Comparison of ENCODE assay signal across 17 cellular contexts in genomic region chrX:132744470-132744869, GRCh38.
DNase-seq lines count a peak whose midpoint lies in the region; ATAC-seq, FAIRE-seq and TF ChIP-seq lines count a peak whose summit lies in the region.
"Had no signal": no experiment of that assay in that cellular context is flagged by ENCODE, and none has a peak within 500 bp of the region (broad histone marks: within the 10 kb centered on the region; RNA-seq: fewer than 3 reads in every experiment).

No MANE protein-coding gene starts in this region.

- no peaks in the 10 kb centered on the region for H4K20me1 ChIP-seq in GM12878 (ENCODE audit: control insufficient read depth, insufficient read depth)

- POLR2A ChIA-PET in HEK293T (lab: Yijun Ruan, JAX) = no interaction called here
- POLR2A ChIA-PET in GM12878 (lab: Charles Lee) = no interaction called here
- POLR2A ChIA-PET in A673 (lab: Charles Lee; ENCODE audit: low non-redundant PET) = no interaction called here

- intact Hi-C loops in GM12878 (cut with micrococcal nuclease; ENCODE audit: unreplicated experiment) (loop anchor here (5.0 kb wide), 1 partner anchor 428 kb away; no protein-coding TSS in a partner anchor), A673 (cut with micrococcal nuclease; ENCODE audit: unreplicated experiment) (loop anchor here (5.0 to 10.0 kb wide), 2 partner anchors 230 to 428 kb away; no protein-coding TSS in a partner anchor), esophagus squamous epithelium (cut with DNase I) (no loop called here)

- no peak overlapping the region for H3K27ac Mint-ChIP-seq in activated T-cell treated with anti-CD3 and anti-CD28 coated beads, Interleukin-2, amount 50 U/mL, for 72 hours
- no peak overlapping the region for H3K27ac Mint-ChIP-seq in stimulated activated effector memory CD8-positive, alpha-beta T cell treated with anti-CD3 and anti-CD28 coated beads, Interleukin-12 subunit alpha, Interleukin-12 subunit beta, amount 100 ng/mL, for 72 hours
- H3K27ac Mint-ChIP-seq: CD4-positive, alpha-beta memory T cell; H9 had no signal

- ATAC-seq in activated T-cell treated with anti-CD3 and anti-CD28 coated beads, Interleukin-2, amount 50 U/mL, for 72 hours (replicated peaks in 1 of 2) = peak; percentile 53 to 69
- ATAC-seq in GM12878 (no peak; the same call in 1 of the 3 replicates), GM18505 (IDR thresholded peaks at IDR 0.05; ENCODE audit: unreplicated experiment) (no peak)
- ATAC-seq in stimulated activated effector memory CD8-positive, alpha-beta T cell treated with anti-CD3 and anti-CD28 coated beads, Interleukin-12 subunit alpha, Interleukin-12 subunit beta, amount 100 ng/mL, for 72 hours = peak; percentile 80

- H3K79me2 ChIP-seq in GM12878 (ENCODE audit: control insufficient read depth, insufficient read depth, low read length) = no peaks in the 10 kb centered on the region

- TF ChIP-seq POLR2A in GM12878 (IDR thresholded peaks at IDR 0.05; ENCODE audit: low read depth, low read length) (no peak), GM18505 (IDR thresholded peaks at IDR 0.05; ENCODE audit: borderline replicate concordance, extremely low read depth, insufficient read depth, insufficient read length) (no peak), esophagus squamous epithelium (IDR thresholded peaks at IDR 0.05) (no peak)

- no peak overlapping the region for H3K4me3 Mint-ChIP-seq in activated T-cell treated with anti-CD3 and anti-CD28 coated beads, Interleukin-2, amount 50 U/mL, for 72 hours
- H3K4me3 Mint-ChIP-seq in stimulated activated effector memory CD8-positive, alpha-beta T cell treated with anti-CD3 and anti-CD28 coated beads, Interleukin-12 subunit alpha, Interleukin-12 subunit beta, amount 100 ng/mL, for 72 hours = no peak overlapping the region
- H3K4me3 Mint-ChIP-seq: H9 had no signal

- no peak for TF ChIP-seq CTCF in GM12878 (IDR thresholded peaks at IDR 0.05 in 2 of 3, conservative IDR thresholded peaks at IDR 0.05 in 1 of 3; ENCODE audit: control insufficient read depth in 2 of 3, extremely low read depth in 1 of 3, insufficient read depth in 1 of 3, low read depth in 3 of 3, low read length in 3 of 3)
- no peak for TF ChIP-seq CTCF in A673 (conservative IDR thresholded peaks at IDR 0.05; ENCODE audit: low read depth, low read length)
- no peak for TF ChIP-seq CTCF in esophagus squamous epithelium (IDR thresholded peaks at IDR 0.05)

- SMC1A ChIA-PET in GM12878 (lab: Charles Lee; ENCODE audit: uncharacterized antibody, unreplicated experiment) = no interaction called here

- peaks cover 66% of the 10 kb centered on the region for H3K27me3 Mint-ChIP-seq in activated T-cell treated with anti-CD3 and anti-CD28 coated beads, Interleukin-2, amount 50 U/mL, for 72 hours (ENCODE audit: low read depth)
- H3K27me3 Mint-ChIP-seq: CD4-positive, alpha-beta memory T cell had no signal

- H3K36me3 Mint-ChIP-seq in activated T-cell treated with anti-CD3 and anti-CD28 coated beads, Interleukin-2, amount 50 U/mL, for 72 hours (ENCODE audit: insufficient read depth in 2 of 2) = no peaks in the 10 kb centered on the region
- no peaks in the 10 kb centered on the region for H3K36me3 Mint-ChIP-seq in stimulated activated effector memory CD8-positive, alpha-beta T cell treated with anti-CD3 and anti-CD28 coated beads, Interleukin-12 subunit alpha, Interleukin-12 subunit beta, amount 100 ng/mL, for 72 hours
- H3K36me3 Mint-ChIP-seq: CD4-positive, alpha-beta memory T cell had no signal

- H2AFZ ChIP-seq in GM12878 (ENCODE audit: control insufficient read depth, low read depth, low read length) = no peak overlapping the region

- no peak overlapping the region for H3K9ac ChIP-seq in GM12878 (ENCODE audit: control insufficient read depth, insufficient read depth, low read length)

- no peak overlapping the region for H3K4me3 ChIP-seq in GM12878
- no peak overlapping the region for H3K4me3 ChIP-seq in A673 (ENCODE audit: low read depth, low read length, poor library complexity, severe bottlenecking)
- no peak overlapping the region for H3K4me3 ChIP-seq in esophagus squamous epithelium

- no peak overlapping the region for H3K4me2 ChIP-seq in GM12878 (ENCODE audit: control insufficient read depth, insufficient read depth)

- H3K36me3 ChIP-seq in GM12878 (ENCODE audit: control insufficient read depth in 2 of 2, insufficient read depth in 2 of 2, low read length in 1 of 2) = no peaks in the 10 kb centered on the region
- H3K36me3 ChIP-seq in A673 (ENCODE audit: insufficient read depth, low read length, poor library complexity, severe bottlenecking) = no peaks in the 10 kb centered on the region
- no peaks in the 10 kb centered on the region for H3K36me3 ChIP-seq in esophagus squamous epithelium
- H3K36me3 ChIP-seq: BE2C had no signal

- TF ChIP-seq EP300 in GM12878 (IDR thresholded peaks at IDR 0.05; ENCODE audit: borderline replicate concordance in 1 of 2, control insufficient read depth in 1 of 2, low read depth in 2 of 2, low read length in 2 of 2) = no peak

- CTCF ChIA-PET in HEK293T (lab: Yijun Ruan, JAX) = interaction anchor here (0.8 kb wide), 1 partner anchor 205 kb away, joined by 3 read pairs; no protein-coding TSS in a partner anchor
- CTCF ChIA-PET in GM12878 (lab: Yijun Ruan, JAX) = interaction anchor here (0.6 kb wide), 1 partner anchor 219 kb away, joined by 3 read pairs; no protein-coding TSS in a partner anchor
- CTCF ChIA-PET in A673 (lab: Charles Lee) = no interaction called here

- no peaks in the 10 kb centered on the region for H3K9me3 Mint-ChIP-seq in activated T-cell treated with anti-CD3 and anti-CD28 coated beads, Interleukin-2, amount 50 U/mL, for 72 hours
- no peaks in the 10 kb centered on the region for H3K9me3 Mint-ChIP-seq in stimulated activated effector memory CD8-positive, alpha-beta T cell treated with anti-CD3 and anti-CD28 coated beads, Interleukin-12 subunit alpha, Interleukin-12 subunit beta, amount 100 ng/mL, for 72 hours
- H3K9me3 Mint-ChIP-seq: CD4-positive, alpha-beta memory T cell; H9 had no signal

- RAD21 ChIA-PET in GM12878 (lab: Charles Lee; ENCODE audit: unreplicated experiment) = no interaction called here

- no peaks in the 10 kb centered on the region for H3K4me1 ChIP-seq in GM12878 (ENCODE audit: control insufficient read depth, insufficient read depth, low read length)
- no peaks in the 10 kb centered on the region for H3K4me1 ChIP-seq in A673 (ENCODE audit: insufficient read depth, low read length, poor library complexity, severe bottlenecking)
- H3K4me1 ChIP-seq in esophagus squamous epithelium = peaks cover 0 to 24% (median 0%) of the 10 kb centered on the region in 3 donors
- H3K4me1 ChIP-seq: BE2C had no signal

- in situ Hi-C loops in GM12878 (cut with MboI) = no loop called here

- no peak for DNase-seq in activated T-cell treated with anti-CD3 and anti-CD28 coated beads, Interleukin-2, amount 50 U/mL, for 72 hours
- DNase-seq in activated T-cell treated with anti-CD3 and anti-CD28 coated beads, Interleukin-2, amount 50 U/mL, for 48 hours = no peak
- no peak for DNase-seq in HEK293T (ENCODE audit: extremely low spot score)
- no peak for DNase-seq in GM12878 (ENCODE audit: low read depth, low spot score)
- DNase-seq in stimulated activated effector memory CD8-positive, alpha-beta T cell treated with anti-CD3 and anti-CD28 coated beads, Interleukin-12 subunit alpha, Interleukin-12 subunit beta, amount 100 ng/mL, for 72 hours (ENCODE audit: low spot score in 2 of 2) = no peak
- DNase-seq in A673 (ENCODE audit: low spot score) = no peak
- DNase-seq in esophagus squamous epithelium (lab: John Stamatoyannopoulos, UW) = no peak
- DNase-seq: BE2C; CD4-positive, alpha-beta memory T cell; DMS79; EL; GOT3; H9 had no signal

- H3K9me3 ChIP-seq in GM12878 (replicated peaks; ENCODE audit: control insufficient read depth, insufficient read depth, low read length) (no peaks in the 10 kb centered on the region), A673 (ENCODE audit: low read depth, low read length, poor library complexity, severe bottlenecking) (no peaks in the 10 kb centered on the region), esophagus squamous epithelium (no peaks in the 10 kb centered on the region)
- H3K9me3 ChIP-seq: BE2C had no signal

- 0% methylated on average over 1 of the region's 1 CpG for WGBS in GM12878 (ENCODE audit: insufficient coverage, insufficient replicate concordance, low lambda C conversion rate, missing lambda C conversion rate)
- 0 to 38% methylated on average over 1 of the region's 1 CpG for WGBS in esophagus squamous epithelium, 2 donors

- no peak for TF ChIP-seq RAD21 in GM12878 (IDR thresholded peaks at IDR 0.05; ENCODE audit: insufficient read depth, low read depth, low read length)

- FAIRE-seq in GM12878 (lab: Jason Lieb, UNC) = no peak
- FAIRE-seq: G401.6, GM12892 had no signal

- H3K27me3 ChIP-seq in GM12878 (replicated peaks in 1 of 2; ENCODE audit: control insufficient read depth in 2 of 2, insufficient read depth in 2 of 2, low read length in 1 of 2) (no peaks in the 10 kb centered on the region), A673 (replicated peaks; ENCODE audit: insufficient read depth, low read depth, low read length, poor library complexity) (no peaks in the 10 kb centered on the region), esophagus squamous epithelium (no peaks in the 10 kb centered on the region)
- H3K27me3 ChIP-seq: BE2C had no signal

- H3K27ac ChIP-seq in GM12878 (ENCODE audit: control insufficient read depth, insufficient read depth) = no peak overlapping the region
- no peak overlapping the region for H3K27ac ChIP-seq in A673 (ENCODE audit: low read depth, low read length, poor library complexity, severe bottlenecking)
- H3K27ac ChIP-seq in esophagus squamous epithelium = no peak overlapping the region
- H3K27ac ChIP-seq: C4-2B had no signal

- BruUV-seq in GM12878 (replicated peaks; lab: Mats Ljungman, UMichigan) (no TSS peak), A673 (replicated peaks; lab: Mats Ljungman, UMichigan) (no TSS peak)

- no peaks in the 10 kb centered on the region for H3K4me1 Mint-ChIP-seq in activated T-cell treated with anti-CD3 and anti-CD28 coated beads, Interleukin-2, amount 50 U/mL, for 72 hours (ENCODE audit: low read depth)
- peaks cover 11% of the 10 kb centered on the region for H3K4me1 Mint-ChIP-seq in stimulated activated effector memory CD8-positive, alpha-beta T cell treated with anti-CD3 and anti-CD28 coated beads, Interleukin-12 subunit alpha, Interleukin-12 subunit beta, amount 100 ng/mL, for 72 hours

TF ChIP-seq in GM12878, 131 proteins besides CTCF, POLR2A, EP300 and RAD21:
- TF ChIP-seq HDAC2 (IDR thresholded peaks at IDR 0.05) = no peak
- TF ChIP-seq PKNOX1 (IDR thresholded peaks at IDR 0.05) = peak; percentile 80
- no peak for TF ChIP-seq BMI1 (IDR thresholded peaks at IDR 0.05; ENCODE audit: borderline replicate concordance)
TF ChIP-seq in GM12878: peak in this region for 1.

Comparison
In these comparisons a context has a peak if more than half of its experiments do, and no peak if none do; other contexts are left out.
1. ATAC-seq: peak in activated T-cell treated with anti-CD3 and anti-CD28 coated beads, Interleukin-2, amount 50 U/mL, for 72 hours (2 of 2) and stimulated activated effector memory CD8-positive, alpha-beta T cell treated with anti-CD3 and anti-CD28 coated beads, Interleukin-12 subunit alpha, Interleukin-12 subunit beta, amount 100 ng/mL, for 72 hours (single experiment); none in GM12878 (single experiment) and GM18505 (single experiment).